1 cellular context compared by ENCODE assay signal in the genomic region with DNA sequence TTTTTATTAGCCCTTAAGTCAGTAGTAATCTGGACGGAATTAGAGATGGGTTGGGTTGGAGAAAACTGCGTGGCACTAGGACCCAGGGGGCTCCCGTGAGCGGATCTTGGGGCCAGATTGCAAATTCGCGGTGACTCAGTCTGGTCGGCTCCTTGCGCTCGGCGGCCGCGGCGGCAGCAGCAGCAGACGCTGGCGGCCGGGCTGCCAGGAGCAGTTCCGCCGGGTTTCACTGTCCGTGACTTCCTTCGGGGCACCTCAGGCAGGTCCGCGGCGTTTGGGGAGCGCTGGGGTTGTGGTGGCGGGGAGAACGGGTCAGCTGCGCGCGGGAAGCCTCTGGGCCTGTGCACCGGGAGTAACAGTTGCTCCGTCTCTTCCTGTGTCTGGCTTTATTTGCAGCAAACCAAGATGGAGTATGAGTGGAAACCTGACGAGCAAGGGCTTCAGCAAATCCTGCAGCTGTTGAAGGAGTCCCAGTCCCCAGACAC.
TF ChIP-seq lines count a peak whose summit lies in the region.

No MANE protein-coding gene starts in this region.

TF ChIP-seq in IMR-90, 13 proteins besides CTCF, POLR2A, EP300 and RAD21:
- TF ChIP-seq NFE2L2 (IDR thresholded peaks at IDR 0.05; ENCODE audit: low read depth, low read length) (peak; percentile 58; the same call in 1 of the 2 replicates), RFX5 (IDR thresholded peaks at IDR 0.05; ENCODE audit: low read depth, low read length) (no peak), MAZ (IDR thresholded peaks at IDR 0.05; ENCODE audit: borderline replicate concordance, low read depth, low read length) (peak; percentile 76; the same call in 1 of the 2 replicates), CHD1 (IDR thresholded peaks at IDR 0.05; ENCODE audit: low read depth, low read length) (peak; percentile 60; the same call in 1 of the 2 replicates), CEBPB (IDR thresholded peaks at IDR 0.05; ENCODE audit: low read depth, low read length) (peak; percentile 91), FOS (IDR thresholded peaks at IDR 0.05; ENCODE audit: low read depth, low read length) (peak; percentile 82), MAFK (IDR thresholded peaks at IDR 0.05; ENCODE audit: low read depth, low read length) (no peak), SMC3 (IDR thresholded peaks at IDR 0.05; ENCODE audit: low read depth, low read length) (0 out of 2 replicates have a peak, but pooled peaks have one; percentile 15), RCOR1 (IDR thresholded peaks at IDR 0.05; ENCODE audit: insufficient replicate concordance, low read length) (no peak), BHLHE40 (IDR thresholded peaks at IDR 0.05; ENCODE audit: low read depth, low read length) (peak; percentile 53), MXI1 (IDR thresholded peaks at IDR 0.05; ENCODE audit: borderline replicate concordance, low read depth, low read length) (no peak)
- TF ChIP-seq, protein P1, sequence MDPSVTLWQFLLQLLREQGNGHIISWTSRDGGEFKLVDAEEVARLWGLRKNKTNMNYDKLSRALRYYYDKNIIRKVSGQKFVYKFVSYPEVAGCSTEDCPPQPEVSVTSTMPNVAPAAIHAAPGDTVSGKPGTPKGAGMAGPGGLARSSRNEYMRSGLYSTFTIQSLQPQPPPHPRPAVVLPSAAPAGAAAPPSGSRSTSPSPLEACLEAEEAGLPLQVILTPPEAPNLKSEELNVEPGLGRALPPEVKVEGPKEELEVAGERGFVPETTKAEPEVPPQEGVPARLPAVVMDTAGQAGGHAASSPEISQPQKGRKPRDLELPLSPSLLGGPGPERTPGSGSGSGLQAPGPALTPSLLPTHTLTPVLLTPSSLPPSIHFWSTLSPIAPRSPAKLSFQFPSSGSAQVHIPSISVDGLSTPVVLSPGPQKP (IDR thresholded peaks at IDR 0.05; ENCODE audit: borderline replicate concordance, low read depth, low read length): no peak
- TF ChIP-seq, protein P2, sequence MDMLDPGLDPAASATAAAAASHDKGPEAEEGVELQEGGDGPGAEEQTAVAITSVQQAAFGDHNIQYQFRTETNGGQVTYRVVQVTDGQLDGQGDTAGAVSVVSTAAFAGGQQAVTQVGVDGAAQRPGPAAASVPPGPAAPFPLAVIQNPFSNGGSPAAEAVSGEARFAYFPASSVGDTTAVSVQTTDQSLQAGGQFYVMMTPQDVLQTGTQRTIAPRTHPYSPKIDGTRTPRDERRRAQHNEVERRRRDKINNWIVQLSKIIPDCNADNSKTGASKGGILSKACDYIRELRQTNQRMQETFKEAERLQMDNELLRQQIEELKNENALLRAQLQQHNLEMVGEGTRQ (IDR thresholded peaks at IDR 0.05; ENCODE audit: low read depth, low read length): no peak
